ENCODE assay signal across 1 cellular context in genomic region chr17:19004601-19005441, GRCh38.
TF ChIP-seq lines count a peak whose summit lies in the region.

Gene FAM83G, minus strand, starts transcription at chr17:19004764. Its CDS starts 723 bp downstream, at chr17:19004041.

TF ChIP-seq in K562, 482 proteins besides CTCF, POLR2A, EP300 and RAD21 (continued from another document):
- TF ChIP-seq RERE (CRISPR knock-in tag; IDR thresholded peaks at IDR 0.05; ENCODE audit: borderline replicate concordance) (no peak), ATF7 (IDR thresholded peaks at IDR 0.05) (0 out of 2 replicates have a peak, but pooled peaks have one; percentile 29), FOSL1 (tag; conservative IDR thresholded peaks at IDR 0.05) (peak; percentile 96), ZNF592 (IDR thresholded peaks at IDR 0.05) (0 out of 2 replicates have a peak, but pooled peaks have one; percentile 35), TFE3 (CRISPR knock-in tag; IDR thresholded peaks at IDR 0.05) (peak; percentile 70), ZBTB7A (IDR thresholded peaks at IDR 0.05; ENCODE audit: borderline replicate concordance, control insufficient read depth, low read depth, low read length) (peak; percentile 63; the same call in 1 of the 2 replicates), SIN3A (IDR thresholded peaks at IDR 0.05; ENCODE audit: borderline replicate concordance in 2 of 2, control insufficient read depth in 1 of 2, low read depth in 2 of 2, low read length in 2 of 2) (0 out of 4 replicates have a peak, but pooled peaks of 1 of the 2 experiments have one; percentile 20), ARID1B (IDR thresholded peaks at IDR 0.05) (peak; percentile 37), POU5F1 (IDR thresholded peaks at IDR 0.05; ENCODE audit: borderline replicate concordance, low read depth, low read length, partially characterized antibody) (no peak), ASH1L (IDR thresholded peaks at IDR 0.05; ENCODE audit: borderline replicate concordance, low read depth, partially characterized antibody) (no peak), NCOR1 (IDR thresholded peaks at IDR 0.05) (no peak), ELF1 (tag; IDR thresholded peaks at IDR 0.05) (peak; percentile 74), KLF1 (tag; IDR thresholded peaks at IDR 0.05) (0 out of 2 replicates have a peak, but pooled peaks have one; percentile 65), STAT5B (CRISPR knock-in tag; IDR thresholded peaks at IDR 0.05) (no peak), POLR2AphosphoS5 (IDR thresholded peaks at IDR 0.05; ENCODE audit: control insufficient read depth, insufficient read depth, low read depth, low read length) (peak; percentile 33; the same call in 1 of the 2 replicates), ZFPM2 (CRISPR knock-in tag; IDR thresholded peaks at IDR 0.05) (no peak), SREBF1 (IDR thresholded peaks at IDR 0.05; ENCODE audit: borderline replicate concordance, low read depth, low read length) (no peak), ELF4 (CRISPR knock-in tag; IDR thresholded peaks at IDR 0.05) (no peak), CBFA2T2 (conservative IDR thresholded peaks at IDR 0.05) (peak; percentile 31; the same call in 1 of the 2 replicates), GTF3C2 (IDR thresholded peaks at IDR 0.05; ENCODE audit: borderline replicate concordance, extremely low read depth, insufficient read length) (peak; percentile 1), EHMT2 (IDR thresholded peaks at IDR 0.05) (no peak), ZBTB33 (CRISPR knock-in tag; IDR thresholded peaks at IDR 0.05) (no peak), ATF3 (IDR thresholded peaks at IDR 0.05) (peak; percentile 72), ATF3 (CRISPR knock-in tag; conservative IDR thresholded peaks at IDR 0.05) (no peak), ZNF431 (CRISPR knock-in tag; IDR thresholded peaks at IDR 0.05) (no peak)
- TF ChIP-seq, protein P1, sequence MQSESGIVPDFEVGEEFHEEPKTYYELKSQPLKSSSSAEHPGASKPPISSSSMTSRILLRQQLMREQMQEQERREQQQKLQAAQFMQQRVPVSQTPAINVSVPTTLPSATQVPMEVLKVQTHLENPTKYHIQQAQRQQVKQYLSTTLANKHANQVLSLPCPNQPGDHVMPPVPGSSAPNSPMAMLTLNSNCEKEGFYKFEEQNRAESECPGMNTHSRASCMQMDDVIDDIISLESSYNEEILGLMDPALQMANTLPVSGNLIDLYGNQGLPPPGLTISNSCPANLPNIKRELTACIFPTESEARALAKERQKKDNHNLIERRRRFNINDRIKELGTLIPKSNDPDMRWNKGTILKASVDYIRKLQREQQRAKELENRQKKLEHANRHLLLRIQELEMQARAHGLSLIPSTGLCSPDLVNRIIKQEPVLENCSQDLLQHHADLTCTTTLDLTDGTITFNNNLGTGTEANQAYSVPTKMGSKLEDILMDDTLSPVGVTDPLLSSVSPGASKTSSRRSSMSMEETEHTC (IDR thresholded peaks at IDR 0.05) = 0 out of 2 replicates have a peak, but pooled peaks have one; percentile 37
- TF ChIP-seq, protein P2, sequence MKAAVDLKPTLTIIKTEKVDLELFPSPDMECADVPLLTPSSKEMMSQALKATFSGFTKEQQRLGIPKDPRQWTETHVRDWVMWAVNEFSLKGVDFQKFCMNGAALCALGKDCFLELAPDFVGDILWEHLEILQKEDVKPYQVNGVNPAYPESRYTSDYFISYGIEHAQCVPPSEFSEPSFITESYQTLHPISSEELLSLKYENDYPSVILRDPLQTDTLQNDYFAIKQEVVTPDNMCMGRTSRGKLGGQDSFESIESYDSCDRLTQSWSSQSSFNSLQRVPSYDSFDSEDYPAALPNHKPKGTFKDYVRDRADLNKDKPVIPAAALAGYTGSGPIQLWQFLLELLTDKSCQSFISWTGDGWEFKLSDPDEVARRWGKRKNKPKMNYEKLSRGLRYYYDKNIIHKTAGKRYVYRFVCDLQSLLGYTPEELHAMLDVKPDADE (conservative IDR thresholded peaks at IDR 0.05; ENCODE audit: control insufficient read depth, low read depth, low read length) = no peak; the same call in 1 of the 2 replicates
- TF ChIP-seq, protein P3, sequence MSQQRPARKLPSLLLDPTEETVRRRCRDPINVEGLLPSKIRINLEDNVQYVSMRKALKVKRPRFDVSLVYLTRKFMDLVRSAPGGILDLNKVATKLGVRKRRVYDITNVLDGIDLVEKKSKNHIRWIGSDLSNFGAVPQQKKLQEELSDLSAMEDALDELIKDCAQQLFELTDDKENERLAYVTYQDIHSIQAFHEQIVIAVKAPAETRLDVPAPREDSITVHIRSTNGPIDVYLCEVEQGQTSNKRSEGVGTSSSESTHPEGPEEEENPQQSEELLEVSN (IDR thresholded peaks at IDR 0.05; ENCODE audit: borderline replicate concordance in 1 of 2, extremely low read depth in 1 of 2, insufficient read depth in 1 of 2, insufficient read length in 1 of 2, low read depth in 1 of 2, low read length in 1 of 2, poor library complexity in 1 of 2, severe bottlenecking in 1 of 2) = peak; percentile 45 to 88
